In genomic region chr11:33931739-33932366, GRCh38 we compare ENCODE assay signal across 10 cellular contexts. TPM values are rescaled to one million over a fixed set of nuclear protein-coding genes. Genes with fewer than 3 reads are reported as not detected.
DNase-seq lines count a peak whose midpoint lies in the region; ATAC-seq and TF ChIP-seq lines count a peak whose summit lies in the region.
"Not testable (repeated sequence)": the region's sequence is repeated elsewhere in the genome, so short reads cannot be mapped to it uniquely, and the experiment has no call there.
"Had no signal": no experiment of that assay in that cellular context is flagged by ENCODE, and none has a peak within 500 bp of the region (broad histone marks: within the 10 kb centered on the region; RNA-seq: fewer than 3 reads in every experiment).

No MANE protein-coding gene starts in this region.

- peak overlapping the region; percentile 90 to 99 (median 99) for H3K27ac ChIP-seq in BLaER1 treated with 17β-estradiol and CSF1 and Interleukin-3, amounts not matched to agents 10 nM and 100 nM
- peak overlapping the region; percentile 76 for H3K27ac ChIP-seq in RWPE1
- H3K27ac ChIP-seq in caudate nucleus (ENCODE audit: low read depth, low read length): peak overlapping the region; percentile 88
- H3K27ac ChIP-seq in esophagus squamous epithelium: peak overlapping the region; percentile 59 to 91 (median 74)
- H3K27ac ChIP-seq in right lobe of liver: peak overlapping the region in 2 of 3 donors; percentile 69 to 87
- peak overlapping the region; percentile 37 to 96 (median 91) for H3K27ac ChIP-seq in spleen
- peak overlapping the region; percentile 33 to 37 for H3K27ac ChIP-seq in tibial artery

- H4K20me1 ChIP-seq in BLaER1 treated with 17β-estradiol and CSF1 and Interleukin-3, amounts not matched to agents 10 nM and 100 nM: not testable (repeated sequence)

- H3K27ac Mint-ChIP-seq in neural crest cell (ENCODE audit: unreplicated experiment): peak overlapping the region; percentile 53

- H3K9me3 ChIP-seq in BLaER1 treated with 17β-estradiol and CSF1 and Interleukin-3, amounts not matched to agents 10 nM and 100 nM (replicated peaks in 1 of 11): peaks cover 10 to 32% (median 23%) of the 10 kb centered on the region in 11 experiments; a peak in 20 of 22 replicates
- not testable (repeated sequence) for H3K9me3 ChIP-seq in esophagus squamous epithelium, right lobe of liver, tibial artery
- H3K9me3 ChIP-seq in spleen: peaks cover 0 to 19% (median 8%) of the 10 kb centered on the region in 8 donors

- H3K4me1 Mint-ChIP-seq in neural crest cell: peaks cover 17% of the 10 kb centered on the region

- DNase-seq in RWPE1 (ENCODE audit: low spot score); caudate nucleus (lab: John Stamatoyannopoulos, UW); esophagus squamous epithelium (lab: John Stamatoyannopoulos, UW); right lobe of liver; neural crest cell (ENCODE audit: low read depth, low spot score); spleen; tibial artery: not testable (repeated sequence)

- intact Hi-C loops in esophagus squamous epithelium (cut with DNase I); right lobe of liver (cut with DNase I); spleen (cut with DNase I; ENCODE audit: low total_unique reads); tibial artery (cut with DNase I; ENCODE audit: low total_unique reads): not testable (repeated sequence)

- not testable (repeated sequence) for ATAC-seq in right lobe of liver

- WGBS in esophagus squamous epithelium, 2 donors: 89 to 93% methylated on average over 12 of the region's 12 CpGs
- WGBS in right lobe of liver (ENCODE audit: insufficient coverage, low coverage, low lambda C conversion rate, missing lambda C conversion rate): 81% methylated on average over 12 of the region's 12 CpGs
- WGBS in spleen, 5 donors: 91 to 92% (median 92%) methylated on average over 12 of the region's 12 CpGs

- not testable (repeated sequence) for H3K27me3 ChIP-seq in BLaER1 treated with 17β-estradiol and CSF1 and Interleukin-3, amounts not matched to agents 10 nM and 100 nM; esophagus squamous epithelium; right lobe of liver; spleen (replicated peaks in 1 of 7); tibial artery

- H3K36me3 Mint-ChIP-seq in neural crest cell (ENCODE audit: low read depth): not testable (repeated sequence)

- not testable (repeated sequence) for H3K9me3 Mint-ChIP-seq in neural crest cell

- not testable (repeated sequence) for TF ChIP-seq CTCF in RWPE1 (conservative IDR thresholded peaks at IDR 0.05; ENCODE audit: low read depth); esophagus squamous epithelium (IDR thresholded peaks at IDR 0.05); right lobe of liver (IDR thresholded peaks at IDR 0.05); neural crest cell (conservative IDR thresholded peaks at IDR 0.05); spleen (IDR thresholded peaks at IDR 0.05 in 8 of 11, conservative IDR thresholded peaks at IDR 0.05 in 3 of 11); tibial artery (IDR thresholded peaks at IDR 0.05)

- CTCF ChIA-PET in RWPE1 (lab: Yijun Ruan, JAX): not testable (repeated sequence)

- not testable (repeated sequence) for H3K36me3 ChIP-seq in BLaER1 treated with 17β-estradiol and CSF1 and Interleukin-3, amounts not matched to agents 10 nM and 100 nM; esophagus squamous epithelium; right lobe of liver; spleen; tibial artery

- H3K9ac ChIP-seq in BLaER1 treated with 17β-estradiol and CSF1 and Interleukin-3, amounts not matched to agents 10 nM and 100 nM: peak overlapping the region in 10 of 11 experiments; percentile 83 to 95 (median 86); a peak in 19 of 22 replicates

- not testable (repeated sequence) for TF ChIP-seq POLR2A in esophagus squamous epithelium (IDR thresholded peaks at IDR 0.05); right lobe of liver (IDR thresholded peaks at IDR 0.05); spleen (IDR thresholded peaks at IDR 0.05)

- H3K27me3 Mint-ChIP-seq in neural crest cell (ENCODE audit: low read depth): not testable (repeated sequence)

- peaks cover 41 to 98% (median 94%) of the 10 kb centered on the region in 10 experiments for H3K4me1 ChIP-seq in BLaER1 treated with 17β-estradiol and CSF1 and Interleukin-3, amounts not matched to agents 10 nM and 100 nM
- peaks cover 0 to 52% (median 23%) of the 10 kb centered on the region in 3 donors for H3K4me1 ChIP-seq in esophagus squamous epithelium
- not testable (repeated sequence) for H3K4me1 ChIP-seq in right lobe of liver
- peaks cover 6 to 85% (median 50%) of the 10 kb centered on the region in 6 donors for H3K4me1 ChIP-seq in spleen
- H3K4me1 ChIP-seq in tibial artery: peaks cover 0 to 21% (median 11%) of the 10 kb centered on the region in 4 donors

- H3K4me3 Mint-ChIP-seq in neural crest cell: not testable (repeated sequence)

- H3K4me2 ChIP-seq in BLaER1 treated with 17β-estradiol and CSF1 and Interleukin-3, amounts not matched to agents 10 nM and 100 nM: peak overlapping the region in 10 of 11 experiments; percentile 71 to 89 (median 82); a peak in 21 of 22 replicates

- H3K4me3 ChIP-seq in BLaER1 treated with 17β-estradiol and CSF1 and Interleukin-3, amounts not matched to agents 10 nM and 100 nM: peak overlapping the region in 3 of 10 experiments; percentile 24 to 50 (median 39); a peak in 8 of 20 replicates
- not testable (repeated sequence) for H3K4me3 ChIP-seq in esophagus squamous epithelium, right lobe of liver, tibial artery
- H3K4me3 ChIP-seq in spleen: peak overlapping the region in 1 of 8 donors; percentile 52

- POLR2A ChIA-PET in RWPE1 (lab: Yijun Ruan, JAX; ENCODE audit: low non-redundant PET): not testable (repeated sequence)

RNA-seq across cellular contexts. Expression of gene LMO2, which starts 40.0 kb away (rescaled TPM):
- total RNA-seq in esophagus squamous epithelium (10 to 100 TPM in 2 of 4 donors, 1 to 10 TPM in 2; 7.0 to 18.9 (median 13.3) TPM), right lobe of liver (1 to 10 TPM; 3.6 to 7.6 (median 4.9) TPM), neural crest cell (0.49 TPM in 1 of 2 replicates, not detected in the other), spleen (10 to 100 TPM; 46.6 to 79.4 (median 63.5) TPM)
- polyA plus RNA-seq in spleen: 10 to 100 TPM; 36.0 to 66.6 (median 48.9) TPM
- total RNA-seq: G401 had no signal
- polyA plus RNA-seq: BJ had no signal

Comparison
In these comparisons a context has a peak if more than half of its experiments do, and no peak if none do; other contexts are left out.
1. H3K27ac ChIP-seq: peak in every context shown above with its lines; median percentile 99 in BLaER1 treated with 17β-estradiol and CSF1 and Interleukin-3, amounts not matched to agents 10 nM and 100 nM; 91 in spleen; 88 in caudate nucleus; 78 in right lobe of liver; 76 in RWPE1; 74 in esophagus squamous epithelium; 35 in tibial artery.